Comparison of ENCODE assay signal across 20 cellular contexts in the genomic region with DNA sequence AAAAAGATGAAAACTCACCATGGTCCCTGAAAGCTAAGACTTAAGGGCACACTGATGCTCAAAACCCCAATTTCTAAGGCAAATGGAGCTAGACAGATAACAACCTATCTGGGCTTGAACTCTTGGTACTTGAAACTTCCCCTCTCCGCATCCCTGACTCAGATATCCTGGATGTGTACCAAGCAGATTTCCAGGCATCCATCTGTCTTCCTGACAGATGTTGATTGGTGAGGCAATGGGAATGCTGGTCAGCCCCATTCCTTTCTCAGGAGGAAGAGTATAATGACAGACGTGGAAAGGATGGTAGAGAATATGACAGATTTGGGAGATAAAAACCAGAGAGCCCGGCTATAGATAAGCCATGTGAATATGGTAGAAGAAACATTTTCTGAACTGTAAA.
DNase-seq lines count a peak whose midpoint lies in the region; ATAC-seq, FAIRE-seq and TF ChIP-seq lines count a peak whose summit lies in the region.
"Had no signal": no experiment of that assay in that cellular context is flagged by ENCODE, and none has a peak within 500 bp of the region (broad histone marks: within the 10 kb centered on the region; RNA-seq: fewer than 3 reads in every experiment).

No MANE protein-coding gene starts in this region.

- CTCF ChIA-PET in K562 (lab: Yijun Ruan, JAX; ENCODE audit: low intra/inter-chr PET ratio): no interaction called here

- H2AFZ ChIP-seq in K562 (ENCODE audit: low read depth, low read length): no peak overlapping the region

- peak; percentile 58 for DNase-seq in DMS 273 (lab: John Stamatoyannopoulos, UW; ENCODE audit: unreplicated experiment)
- DNase-seq in DMS 273 treated with DMSO at 0.1 percent for 48 hours (lab: John Stamatoyannopoulos, UW): no peak
- peak; percentile 30 for DNase-seq in HT1080 (ENCODE audit: low read depth)
- DNase-seq in K562 (ENCODE audit: extremely low read depth in 1 of 4, low spot score in 3 of 4): no peak
- DNase-seq in glutamatergic neuron: no peak
- no peak for DNase-seq in uterus
- DNase-seq in effector CD8-positive, alpha-beta T cell (lab: John Stamatoyannopoulos, UW): no peak
- DNase-seq: Calu3; CD4-positive, CD25-positive, alpha-beta regulatory T cell; GOT3; NCI-H1436; NCI-H1930; NCI-H446 treated with DMSO at 0.1 percent for 48 hours; NCI-H748 treated with DMSO at 0.1 percent for 48 hours; SHP77 treated with DMSO at 0.1 percent for 48 hours had no signal

- POLR2A ChIA-PET in K562 (lab: Yijun Ruan, JAX): interaction anchor here (1.1 kb wide), 1 partner anchor 16 kb away, joined by 3 read pairs; no protein-coding TSS in a partner anchor

- no TSS peak for BruUV-seq in K562 (replicated peaks; lab: Mats Ljungman, UMichigan)

- no peaks in the 10 kb centered on the region for H3K9me3 ChIP-seq in K562 (replicated peaks; ENCODE audit: control insufficient read depth, insufficient read depth, low read depth, low read length)
- H3K9me3 ChIP-seq in uterus: no peaks in the 10 kb centered on the region

- H3K9ac ChIP-seq in K562 (ENCODE audit: insufficient read depth in 1 of 2, low read depth in 2 of 2, low read length in 2 of 2): no peak overlapping the region
- H3K9ac ChIP-seq: KMS-11 had no signal

- no peak for TF ChIP-seq EP300 in K562 (IDR thresholded peaks at IDR 0.05; ENCODE audit: low read length)

- H3K4me1 Mint-ChIP-seq in glutamatergic neuron (ENCODE audit: low read depth, unreplicated experiment): peaks cover 35% of the 10 kb centered on the region
- H3K4me1 Mint-ChIP-seq: B cell; CD4-positive, CD25-positive, alpha-beta regulatory T cell had no signal

- intact Hi-C loops in K562 (cut with micrococcal nuclease): no loop called here
- intact Hi-C loops in uterus (cut with DNase I; ENCODE audit: low total_unique reads): no loop called here

- peaks cover 22% of the 10 kb centered on the region for H3K9me3 Mint-ChIP-seq in glutamatergic neuron (ENCODE audit: unreplicated experiment)
- H3K9me3 Mint-ChIP-seq: CD4-positive, CD25-positive, alpha-beta regulatory T cell had no signal

- peak overlapping the region; percentile 65 for H3K4me3 Mint-ChIP-seq in glutamatergic neuron (ENCODE audit: unreplicated experiment)
- H3K4me3 Mint-ChIP-seq: B cell; CD4-positive, CD25-positive, alpha-beta regulatory T cell had no signal

- H3K36me3 ChIP-seq in K562 (ENCODE audit: control insufficient read depth, insufficient read depth, low read length): peaks cover 28% of the 10 kb centered on the region
- H3K36me3 ChIP-seq in uterus: no peaks in the 10 kb centered on the region

- ATAC-seq in K562 (no peak), HG03442 (IDR thresholded peaks at IDR 0.05; ENCODE audit: unreplicated experiment) (no peak)

- H4K20me1 ChIP-seq in K562 (replicated peaks; ENCODE audit: control insufficient read depth, insufficient read depth, low read length): no peaks in the 10 kb centered on the region

- no peaks in the 10 kb centered on the region for H3K79me2 ChIP-seq in K562 (ENCODE audit: control insufficient read depth, insufficient read depth, low read length)

- no peak for FAIRE-seq in K562 (lab: Jason Lieb, UNC)
- FAIRE-seq: GM12891 had no signal

- no peak overlapping the region for H3K27ac ChIP-seq in K562 (ENCODE audit: extremely low read depth, low read depth, low read length)
- H3K27ac ChIP-seq in uterus: no peak overlapping the region
- H3K27ac ChIP-seq: 22Rv1, KMS-11 had no signal

- TF ChIP-seq POLR2A in K562 (conservative IDR thresholded peaks at IDR 0.05) (no peak), uterus (IDR thresholded peaks at IDR 0.05) (no peak)

- H3K4me1 ChIP-seq in K562 (replicated peaks in 1 of 2; ENCODE audit: control insufficient read depth in 2 of 2, insufficient read depth in 2 of 2, low read length in 2 of 2): peaks cover 7 to 14% of the 10 kb centered on the region in 2 experiments; a peak in 3 of 5 replicates
- H3K4me1 ChIP-seq in uterus: no peaks in the 10 kb centered on the region

- TF ChIP-seq CTCF in K562 (IDR thresholded peaks at IDR 0.05 in 2 of 3, conservative IDR thresholded peaks at IDR 0.05 in 1 of 3; ENCODE audit: insufficient read depth in 2 of 3, low read depth in 1 of 3, low read length in 3 of 3) (no peak), glutamatergic neuron (IDR thresholded peaks at IDR 0.05; ENCODE audit: partially characterized antibody, unreplicated experiment) (no peak), uterus (IDR thresholded peaks at IDR 0.05) (no peak)

- H3K9me1 ChIP-seq in K562 (ENCODE audit: control insufficient read depth, insufficient read depth, low read length): peaks cover 9% of the 10 kb centered on the region

- H3K27me3 ChIP-seq in K562 (ENCODE audit: control insufficient read depth in 2 of 2, insufficient read depth in 2 of 2, low read length in 2 of 2) (no peaks in the 10 kb centered on the region), uterus (no peaks in the 10 kb centered on the region)

- peaks cover 17% of the 10 kb centered on the region for H3K27me3 Mint-ChIP-seq in glutamatergic neuron (ENCODE audit: unreplicated experiment)

- H3K36me3 Mint-ChIP-seq in glutamatergic neuron (ENCODE audit: unreplicated experiment): peaks cover 20% of the 10 kb centered on the region
- H3K36me3 Mint-ChIP-seq: CD4-positive, CD25-positive, alpha-beta regulatory T cell had no signal

- no peak overlapping the region for H3K4me2 ChIP-seq in K562 (ENCODE audit: insufficient read depth, low read length)
- H3K4me2 ChIP-seq: KMS-11 had no signal

- H3K27ac Mint-ChIP-seq in glutamatergic neuron (ENCODE audit: unreplicated experiment): peak overlapping the region; percentile 92
- H3K27ac Mint-ChIP-seq: B cell; CD4-positive, CD25-positive, alpha-beta regulatory T cell had no signal

- H3K4me3 ChIP-seq in K562: no peak overlapping the region
- no peak overlapping the region for H3K4me3 ChIP-seq in uterus

- in situ Hi-C loops in K562 (cut with MboI): no loop called here

- 25% methylated on average over 3 of the region's 3 CpGs for WGBS in K562 (ENCODE audit: insufficient coverage, low coverage, missing lambda C conversion rate)

- TF ChIP-seq RAD21 in K562 (CRISPR knock-in tag; conservative IDR thresholded peaks at IDR 0.05 in 1 of 2, IDR thresholded peaks at IDR 0.05 in 1 of 2): no peak

TF ChIP-seq in K562, 482 proteins besides CTCF, POLR2A, EP300 and RAD21:
- TF ChIP-seq ADNP (tag; IDR thresholded peaks at IDR 0.05) (no peak), MEIS2 (IDR thresholded peaks at IDR 0.05; ENCODE audit: partially characterized antibody) (peak; percentile 5)

Comparison
In these comparisons a context has a peak if more than half of its experiments do, and no peak if none do; other contexts are left out.
1. DNase-seq: peak in DMS 273 (single experiment) and HT1080 (single experiment); none in DMS 273 treated with DMSO at 0.1 percent for 48 hours (single experiment), K562 (0 of 4), glutamatergic neuron (single experiment), uterus (0 of 2) and effector CD8-positive, alpha-beta T cell (single experiment).